27 cellular contexts compared by ENCODE assay signal in genomic region chr15:57425842-57426241, GRCh38. TPM values are rescaled to one million over a fixed set of nuclear protein-coding genes. Genes with fewer than 3 reads are reported as not detected.
"Had no signal": no experiment of that assay in that cellular context is flagged by ENCODE, and none has a peak within 500 bp of the region (broad histone marks: within the 10 kb centered on the region; RNA-seq: fewer than 3 reads in every experiment).

No MANE protein-coding gene starts in this region.

- H3K27ac Mint-ChIP-seq: immature natural killer cell; naive thymus-derived CD4-positive, alpha-beta T cell; natural killer cell treated with Interleukin-12 subunit alpha and Interleukin-12 subunit beta and Interleukin-15 and Interleukin-18, amount 100 ng/mL, for 72 hours; stimulated activated naive B cell treated with anti-CD40 and anti-IgM and Interleukin-4, amounts not matched to agents 10 μg/mL and 1 μg/mL and 100 μg/mL, for 72 hours had no signal

- H3K4me3 Mint-ChIP-seq: immature natural killer cell; naive thymus-derived CD4-positive, alpha-beta T cell; natural killer cell treated with Interleukin-12 subunit alpha and Interleukin-12 subunit beta and Interleukin-15 and Interleukin-18, amount 100 ng/mL, for 72 hours; stimulated activated naive B cell treated with anti-CD40 and anti-IgM and Interleukin-4, amounts not matched to agents 10 μg/mL and 1 μg/mL and 100 μg/mL, for 72 hours had no signal

- H3K27me3 ChIP-seq: left lung, ovary, right atrium auricular region, stomach, testis, thyroid gland, transverse colon, upper lobe of left lung had no signal

- H3K36me3 ChIP-seq: left lung, lower lobe of right lung, ovary, right atrium auricular region, stomach, thyroid gland, transverse colon, upper lobe of left lung had no signal

- H3K4me1 Mint-ChIP-seq: immature natural killer cell had no signal

- H3K36me3 Mint-ChIP-seq: immature natural killer cell; naive thymus-derived CD4-positive, alpha-beta T cell; natural killer cell treated with Interleukin-12 subunit alpha and Interleukin-12 subunit beta and Interleukin-15 and Interleukin-18, amount 100 ng/mL, for 72 hours; stimulated activated naive B cell treated with anti-CD40 and anti-IgM and Interleukin-4, amounts not matched to agents 10 μg/mL and 1 μg/mL and 100 μg/mL, for 72 hours had no signal

- ATAC-seq: left colon; left lung; lower lobe of right lung; mucosa of descending colon; naive thymus-derived CD4-positive, alpha-beta T cell; natural killer cell treated with Interleukin-12 subunit alpha and Interleukin-12 subunit beta and Interleukin-15 and Interleukin-18, amount 100 ng/mL, for 72 hours; sciatic nerve; stimulated activated naive B cell treated with anti-CD40 and anti-IgM and Interleukin-4, amounts not matched to agents 10 μg/mL and 1 μg/mL and 100 μg/mL, for 72 hours; stimulated activated naive CD8-positive, alpha-beta T cell treated with anti-CD3 and anti-CD28 coated beads, Interleukin-15, Interleukin-2, amounts not matched to agents 100 U/mL and 50 U/mL, for 24 hours had no signal

- H3K9me3 ChIP-seq: left lung, lower lobe of right lung, mucosa of descending colon, ovary, stomach, testis, thyroid gland, transverse colon, upper lobe of left lung had no signal

- H3K9me3 Mint-ChIP-seq: immature natural killer cell; natural killer cell treated with Interleukin-12 subunit alpha and Interleukin-12 subunit beta and Interleukin-15 and Interleukin-18, amount 100 ng/mL, for 72 hours; stimulated activated naive B cell treated with anti-CD40 and anti-IgM and Interleukin-4, amounts not matched to agents 10 μg/mL and 1 μg/mL and 100 μg/mL, for 72 hours had no signal

- H3K27ac ChIP-seq: left lung, lower lobe of right lung, ovary, stomach, testis, transverse colon, upper lobe of left lung had no signal

- H3K4me3 ChIP-seq: left lung, lower lobe of right lung, mucosa of descending colon, ovary, right atrium auricular region, skin epidermis, stomach, testis, thyroid gland, transverse colon, upper lobe of left lung had no signal

- DNase-seq: hippocampal formation; immature natural killer cell; kidney; left colon; left lung; lower lobe of right lung; mammary epithelial cell; midbrain; mucosa of descending colon; naive thymus-derived CD4-positive, alpha-beta T cell; ovary; stimulated activated CD4-positive, alpha-beta T cell treated with anti-CD3 and anti-CD28 coated beads, Interleukin-12 subunit alpha, Interleukin-12 subunit beta, amount 100 ng/mL, for 4 hours; stimulated activated CD4-positive, alpha-beta T cell treated with anti-CD3 and anti-CD28 coated beads, Interleukin-15, amount 100 ng/mL, for 24 hours; stimulated activated CD4-positive, alpha-beta T cell treated with anti-CD3 and anti-CD28 coated beads, Interleukin-2, amount 100 ng/mL, for 24 hours; stimulated activated CD4-positive, alpha-beta T cell treated with anti-CD3 and anti-CD28 coated beads, Interleukin-4, amount 100 ng/mL, for 1 hour; stimulated activated naive B cell treated with anti-CD40 and anti-IgM and Interleukin-4, amounts not matched to agents 10 μg/mL and 1 μg/mL and 100 μg/mL, for 72 hours; stimulated activated naive CD8-positive, alpha-beta T cell treated with anti-CD3 and anti-CD28 coated beads, Interleukin-15, Interleukin-2, amounts not matched to agents 100 U/mL and 50 U/mL, for 24 hours; stomach; testis; thyroid gland; transverse colon; upper lobe of left lung had no signal

- H3K27me3 Mint-ChIP-seq: progenitor cell of endocrine pancreas; stimulated activated naive B cell treated with anti-CD40 and anti-IgM and Interleukin-4, amounts not matched to agents 10 μg/mL and 1 μg/mL and 100 μg/mL, for 72 hours had no signal

RNA-seq across cellular contexts. Expression of gene CGNL1, which starts 49.5 kb away (rescaled TPM):
- total RNA-seq: naive thymus-derived CD4-positive, alpha-beta T cell; natural killer cell treated with Interleukin-12 subunit alpha and Interleukin-12 subunit beta and Interleukin-15 and Interleukin-18, amount 100 ng/mL, for 72 hours had no signal
- polyA plus RNA-seq: immature natural killer cell; naive thymus-derived CD4-positive, alpha-beta T cell had no signal
